ENCODE assay signal across 1 cellular context in the genomic region with DNA sequence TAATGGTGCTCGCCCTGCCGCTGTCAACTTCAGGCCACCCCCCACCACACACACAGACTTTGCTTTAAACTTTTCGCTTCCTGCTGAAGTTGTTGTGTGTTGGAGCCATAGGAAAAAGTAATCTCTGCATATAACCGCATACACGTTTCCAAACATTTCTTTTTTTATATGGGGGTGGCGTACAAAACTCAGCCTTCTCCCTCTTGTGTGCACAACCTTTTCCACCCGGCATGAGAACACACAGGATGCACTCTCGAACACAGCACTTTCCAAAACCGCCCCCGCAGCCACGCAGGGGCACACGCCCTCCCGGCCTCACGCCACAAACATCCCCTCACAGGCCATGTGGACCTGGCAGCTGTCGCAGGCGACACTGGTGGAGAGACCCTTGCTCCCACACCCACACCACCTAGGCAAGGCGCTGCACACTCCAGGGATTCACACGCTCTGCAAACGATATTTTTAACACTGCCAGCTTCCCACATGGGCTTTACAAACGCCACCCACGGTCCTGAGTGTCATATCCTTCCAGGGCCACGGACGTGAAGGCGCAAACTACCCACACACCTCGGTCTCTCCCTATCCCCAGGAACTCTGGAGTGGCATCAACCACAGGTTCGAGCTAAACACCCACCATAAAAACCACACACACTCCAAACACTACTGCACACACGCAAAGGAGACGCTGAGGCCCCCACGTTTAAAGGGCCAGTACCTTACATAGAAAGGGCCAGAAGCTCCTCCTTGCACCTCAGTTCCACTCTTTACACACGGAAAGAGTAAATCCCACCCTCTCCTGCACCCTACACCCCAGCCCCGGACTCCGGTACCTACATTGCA.
TF ChIP-seq lines count a peak whose summit lies in the region.

No MANE protein-coding gene starts in this region.

TF ChIP-seq in SK-N-SH treated with all-trans-retinoic acid at 6 μM for 48 hours, 23 proteins besides CTCF, POLR2A, EP300 and RAD21 (continued from another document):
- TF ChIP-seq, protein P1, sequence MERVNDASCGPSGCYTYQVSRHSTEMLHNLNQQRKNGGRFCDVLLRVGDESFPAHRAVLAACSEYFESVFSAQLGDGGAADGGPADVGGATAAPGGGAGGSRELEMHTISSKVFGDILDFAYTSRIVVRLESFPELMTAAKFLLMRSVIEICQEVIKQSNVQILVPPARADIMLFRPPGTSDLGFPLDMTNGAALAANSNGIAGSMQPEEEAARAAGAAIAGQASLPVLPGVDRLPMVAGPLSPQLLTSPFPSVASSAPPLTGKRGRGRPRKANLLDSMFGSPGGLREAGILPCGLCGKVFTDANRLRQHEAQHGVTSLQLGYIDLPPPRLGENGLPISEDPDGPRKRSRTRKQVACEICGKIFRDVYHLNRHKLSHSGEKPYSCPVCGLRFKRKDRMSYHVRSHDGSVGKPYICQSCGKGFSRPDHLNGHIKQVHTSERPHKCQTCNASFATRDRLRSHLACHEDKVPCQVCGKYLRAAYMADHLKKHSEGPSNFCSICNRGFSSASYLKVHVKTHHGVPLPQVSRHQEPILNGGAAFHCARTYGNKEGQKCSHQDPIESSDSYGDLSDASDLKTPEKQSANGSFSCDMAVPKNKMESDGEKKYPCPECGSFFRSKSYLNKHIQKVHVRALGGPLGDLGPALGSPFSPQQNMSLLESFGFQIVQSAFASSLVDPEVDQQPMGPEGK (CRISPR knock-in tag; IDR thresholded peaks at IDR 0.05; ENCODE audit: borderline replicate concordance), result no peak
- TF ChIP-seq GLIS3 (CRISPR knock-in tag; IDR thresholded peaks at IDR 0.05), result no peak
- no peak for TF ChIP-seq ARNTL (CRISPR knock-in tag; IDR thresholded peaks at IDR 0.05; ENCODE audit: borderline replicate concordance, low read depth)
- TF ChIP-seq TCF4 (CRISPR knock-in tag; IDR thresholded peaks at IDR 0.05; ENCODE audit: borderline replicate concordance), result no peak
- TF ChIP-seq, protein P2, sequence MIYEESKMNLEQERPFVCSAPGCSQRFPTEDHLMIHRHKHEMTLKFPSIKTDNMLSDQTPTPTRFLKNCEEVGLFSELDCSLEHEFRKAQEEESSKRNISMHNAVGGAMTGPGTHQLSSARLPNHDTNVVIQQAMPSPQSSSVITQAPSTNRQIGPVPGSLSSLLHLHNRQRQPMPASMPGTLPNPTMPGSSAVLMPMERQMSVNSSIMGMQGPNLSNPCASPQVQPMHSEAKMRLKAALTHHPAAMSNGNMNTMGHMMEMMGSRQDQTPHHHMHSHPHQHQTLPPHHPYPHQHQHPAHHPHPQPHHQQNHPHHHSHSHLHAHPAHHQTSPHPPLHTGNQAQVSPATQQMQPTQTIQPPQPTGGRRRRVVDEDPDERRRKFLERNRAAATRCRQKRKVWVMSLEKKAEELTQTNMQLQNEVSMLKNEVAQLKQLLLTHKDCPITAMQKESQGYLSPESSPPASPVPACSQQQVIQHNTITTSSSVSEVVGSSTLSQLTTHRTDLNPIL (CRISPR knock-in tag; IDR thresholded peaks at IDR 0.05; ENCODE audit: low read depth), result no peak
- no peak for TF ChIP-seq CSDC2 (CRISPR knock-in tag; IDR thresholded peaks at IDR 0.05)
- no peak for TF ChIP-seq TOX (CRISPR knock-in tag; IDR thresholded peaks at IDR 0.05; ENCODE audit: borderline replicate concordance)
- no peak for TF ChIP-seq ZNF8 (CRISPR knock-in tag; IDR thresholded peaks at IDR 0.05)
- TF ChIP-seq, protein P3, sequence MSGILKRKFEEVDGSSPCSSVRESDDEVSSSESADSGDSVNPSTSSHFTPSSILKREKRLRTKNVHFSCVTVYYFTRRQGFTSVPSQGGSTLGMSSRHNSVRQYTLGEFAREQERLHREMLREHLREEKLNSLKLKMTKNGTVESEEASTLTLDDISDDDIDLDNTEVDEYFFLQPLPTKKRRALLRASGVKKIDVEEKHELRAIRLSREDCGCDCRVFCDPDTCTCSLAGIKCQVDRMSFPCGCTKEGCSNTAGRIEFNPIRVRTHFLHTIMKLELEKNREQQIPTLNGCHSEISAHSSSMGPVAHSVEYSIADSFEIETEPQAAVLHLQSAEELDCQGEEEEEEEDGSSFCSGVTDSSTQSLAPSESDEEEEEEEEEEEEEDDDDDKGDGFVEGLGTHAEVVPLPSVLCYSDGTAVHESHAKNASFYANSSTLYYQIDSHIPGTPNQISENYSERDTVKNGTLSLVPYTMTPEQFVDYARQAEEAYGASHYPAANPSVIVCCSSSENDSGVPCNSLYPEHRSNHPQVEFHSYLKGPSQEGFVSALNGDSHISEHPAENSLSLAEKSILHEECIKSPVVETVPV (CRISPR knock-in tag; IDR thresholded peaks at IDR 0.05), result no peak
- TF ChIP-seq ESRRG (CRISPR knock-in tag; IDR thresholded peaks at IDR 0.05), result no peak
- TF ChIP-seq ZNF70 (CRISPR knock-in tag; IDR thresholded peaks at IDR 0.05), result no peak
TF ChIP-seq in SK-N-SH treated with all-trans-retinoic acid at 6 μM for 48 hours: peak in this region for 0.
